Comparison of ENCODE assay signal across 15 cellular contexts in the genomic region with DNA sequence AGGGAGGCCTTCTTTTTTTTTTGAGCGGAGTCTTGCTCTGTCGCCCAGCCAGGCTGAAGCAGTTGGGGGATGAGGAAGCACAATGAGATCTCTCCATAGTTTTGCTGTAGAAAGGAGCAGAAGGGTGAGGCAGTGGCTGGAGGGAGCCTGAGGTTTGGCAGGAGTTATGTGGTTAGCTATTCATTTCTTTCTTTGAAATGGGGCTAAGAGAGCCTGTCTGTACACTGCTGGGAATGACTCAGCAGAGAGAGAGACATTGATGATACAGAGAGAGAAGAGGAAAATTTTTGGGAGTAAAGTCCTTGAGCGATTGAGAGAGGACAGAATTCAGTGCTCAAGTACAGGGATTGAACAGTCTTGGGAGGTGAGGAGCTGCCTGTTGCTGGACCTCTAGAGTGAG. TPM values are rescaled to one million over a fixed set of nuclear protein-coding genes. Genes with fewer than 3 reads are reported as not detected.
DNase-seq lines count a peak whose midpoint lies in the region; FAIRE-seq and TF ChIP-seq lines count a peak whose summit lies in the region.
"Had no signal": no experiment of that assay in that cellular context is flagged by ENCODE, and none has a peak within 500 bp of the region (broad histone marks: within the 10 kb centered on the region; RNA-seq: fewer than 3 reads in every experiment).

No MANE protein-coding gene starts in this region.

- no peak overlapping the region for H3K9ac ChIP-seq in mesenchymal stem cell (ENCODE audit: low read length)

- H4K91ac ChIP-seq in mesenchymal stem cell (ENCODE audit: low read length) = no peak overlapping the region

- no peak overlapping the region for H2BK5ac ChIP-seq in mesenchymal stem cell (ENCODE audit: low read depth, low read length, poor library complexity, severe bottlenecking)

- H3K4me2 ChIP-seq in mesenchymal stem cell (ENCODE audit: low read length, poor library complexity, severe bottlenecking) = no peak overlapping the region

- H3K18ac ChIP-seq in mesenchymal stem cell (ENCODE audit: low read depth in 1 of 2, low read length in 2 of 2) = no peak overlapping the region

- H3K4me1 ChIP-seq in mesenchymal stem cell (ENCODE audit: control insufficient read depth, insufficient read depth, low read depth, low read length) = no peaks in the 10 kb centered on the region
- H3K4me1 ChIP-seq: pancreas had no signal

- DNase-seq in AG08396 (ENCODE audit: low spot score) = peak; percentile 34
- peak; percentile 18 for DNase-seq in H54 (ENCODE audit: insufficient read length, low spot score)
- DNase-seq in amniotic epithelial cell (ENCODE audit: low read depth) = peak; percentile 8
- peak; percentile 66 for DNase-seq in foreskin melanocyte
- DNase-seq in mesenchymal stem cell = no peak
- no peak for DNase-seq in NCI-H1436 (lab: John Stamatoyannopoulos, UW)
- no peak for DNase-seq in SIG-M5 treated with dmso at 0.1 percent for 504 hours (lab: John Stamatoyannopoulos, UW; ENCODE audit: unreplicated experiment)
- no peak for DNase-seq in activated CD8-positive, alpha-beta memory T cell treated with anti-CD3 and anti-CD28 coated beads, Interleukin-2, amount 50 U/mL, for 4 hours
- DNase-seq: activated gamma-delta T cell treated with Interleukin-2 at 50 U/mL for 16 hours, DMS79 treated with DMSO at 0.1 percent for 48 hours, NCI-H1105 treated with DMSO at 0.1 percent for 48 hours, pancreas, T1000 had no signal

- no peak overlapping the region for H3K4me3 ChIP-seq in mesenchymal stem cell (ENCODE audit: insufficient read depth in 1 of 2, low read depth in 1 of 2, low read length in 2 of 2)
- H3K4me3 ChIP-seq: pancreas, upper lobe of left lung had no signal

- TF ChIP-seq POLR2A in H54 (IDR thresholded peaks at IDR 0.05; ENCODE audit: low read depth, low read length) = no peak

- no peak overlapping the region for H3K23ac ChIP-seq in mesenchymal stem cell (ENCODE audit: low read length in 2 of 2)

- H2BK15ac ChIP-seq in mesenchymal stem cell (ENCODE audit: low read depth, poor library complexity, severe bottlenecking) = no peak overlapping the region

- WGBS in mesenchymal stem cell = 87% methylated on average over 3 of the region's 3 CpGs

- no peak overlapping the region for H3K4ac ChIP-seq in mesenchymal stem cell (ENCODE audit: low read depth in 1 of 2, low read length in 2 of 2)

- no peak overlapping the region for H2BK12ac ChIP-seq in mesenchymal stem cell (ENCODE audit: low read length in 2 of 2)

- no peak overlapping the region for H3K27ac ChIP-seq in mesenchymal stem cell (ENCODE audit: low read length, poor library complexity, severe bottlenecking)
- H3K27ac ChIP-seq: pancreas, upper lobe of left lung had no signal

- no peak overlapping the region for H3K14ac ChIP-seq in mesenchymal stem cell (ENCODE audit: low read length in 2 of 2)

- H3K79me1 ChIP-seq in mesenchymal stem cell (replicated peaks; ENCODE audit: low read length, poor library complexity, severe bottlenecking) = no peaks in the 10 kb centered on the region

- H2BK120ac ChIP-seq in mesenchymal stem cell (ENCODE audit: low read depth, low read length) = no peak overlapping the region

- no peak overlapping the region for H2AK5ac ChIP-seq in mesenchymal stem cell (ENCODE audit: low read length, severe bottlenecking)

- H2AFZ ChIP-seq in mesenchymal stem cell (ENCODE audit: low read depth, low read length) = no peak overlapping the region

- H3K27me3 ChIP-seq in mesenchymal stem cell (ENCODE audit: control insufficient read depth in 1 of 2, insufficient read depth in 1 of 2, low read length in 2 of 2) = peaks cover 0 to 31% of the 10 kb centered on the region in 2 experiments
- H3K27me3 ChIP-seq: pancreas, upper lobe of left lung had no signal

- no peak overlapping the region for H4K8ac ChIP-seq in mesenchymal stem cell (ENCODE audit: low read length)

- no peaks in the 10 kb centered on the region for H3K9me3 ChIP-seq in mesenchymal stem cell (ENCODE audit: control insufficient read depth, low read length)
- H3K9me3 ChIP-seq: pancreas, upper lobe of left lung had no signal

- FAIRE-seq in H54 (lab: Jason Lieb, UNC) = no peak
- FAIRE-seq: H1, pancreas had no signal

- H3K36me3 ChIP-seq in mesenchymal stem cell (ENCODE audit: control insufficient read depth in 1 of 2, insufficient read depth in 2 of 2, low read depth in 1 of 2, low read length in 2 of 2) = no peaks in the 10 kb centered on the region
- H3K36me3 ChIP-seq: pancreas, upper lobe of left lung had no signal

RNA-seq across cellular contexts. Expression of a gene that starts 22.1 kb away (rescaled TPM):
- not detected for polyA plus RNA-seq in mesenchymal stem cell (2013, experiment 1 of 2)
- not detected for polyA plus RNA-seq in mesenchymal stem cell (2013, experiment 2 of 2)

Comparison
In these comparisons a context has a peak if more than half of its experiments do, and no peak if none do; other contexts are left out.
1. DNase-seq: peak in AG08396 (single experiment), H54 (single experiment), amniotic epithelial cell (single experiment) and foreskin melanocyte (single experiment); none in mesenchymal stem cell (single experiment), NCI-H1436 (single experiment), SIG-M5 treated with dmso at 0.1 percent for 504 hours (single experiment) and activated CD8-positive, alpha-beta memory T cell treated with anti-CD3 and anti-CD28 coated beads, Interleukin-2, amount 50 U/mL, for 4 hours (single experiment).